8 cellular contexts compared by ENCODE assay signal in the genomic region with DNA sequence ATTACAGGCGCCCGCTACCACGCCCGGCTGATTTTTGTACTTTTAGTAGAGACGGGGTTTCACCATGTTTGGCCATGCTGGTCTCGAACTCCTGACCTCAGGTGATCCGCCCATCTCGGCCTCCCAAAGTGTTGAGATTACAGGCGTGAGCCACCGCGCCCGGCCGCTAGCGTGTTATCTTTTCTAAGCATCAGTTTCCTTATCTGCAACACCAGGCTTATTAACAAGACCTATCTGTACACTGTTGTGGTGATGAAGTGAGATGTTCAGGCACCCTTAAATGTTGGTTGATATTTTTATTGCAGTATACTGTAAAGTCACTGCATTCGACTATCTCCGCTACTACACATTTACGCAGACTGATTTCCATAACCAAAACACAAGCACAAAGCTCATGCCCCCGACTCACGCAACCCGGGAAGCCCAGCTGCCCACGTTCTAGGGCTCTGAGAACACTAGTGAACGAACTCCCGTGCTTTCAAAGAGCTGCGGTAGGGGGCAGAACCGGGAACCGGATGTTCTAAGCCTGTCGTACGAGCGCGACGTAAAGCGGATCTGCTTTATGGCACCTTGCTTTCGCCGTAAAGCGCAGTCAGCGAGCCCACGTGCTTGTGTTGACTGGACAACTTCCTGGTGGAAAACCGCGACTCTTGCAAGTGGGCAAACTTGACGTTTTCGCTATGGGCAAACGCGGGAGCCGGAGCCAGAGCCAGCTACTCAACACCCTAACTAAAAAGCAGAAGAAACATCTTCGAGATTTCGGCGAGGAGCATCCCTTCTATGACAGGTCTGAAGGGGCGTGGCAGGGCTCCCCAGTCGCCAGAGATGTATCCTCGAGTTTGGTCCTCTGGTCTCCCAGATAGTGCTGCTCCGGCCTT. TPM values are rescaled to one million over a fixed set of nuclear protein-coding genes. Genes with fewer than 3 reads are reported as not detected.
A peak's percentile ranks its signal among the peaks of the same experiment; 100 is the strongest.
DNase-seq lines count a peak whose midpoint lies in the region; ATAC-seq and TF ChIP-seq lines count a peak whose summit lies in the region.

TSS of gene UTP25 (plus strand) at position 589 of the 878 bp plus-strand sequence. CDS start at position 681, 92 bp downstream.

- H3K4me1 ChIP-seq in testis: no peaks in the 10 kb centered on the region

- H3K27ac Mint-ChIP-seq in activated naive CD4-positive, alpha-beta T cell treated with anti-CD3 and anti-CD28 coated beads, Interleukin-2, amount 10 ng/mL, durations not matched to agents 7 days and 5 days: peak within 1 kb of the TSS; percentile 93

- 15 to 18% methylated on average over 51 of the region's 51 CpGs for WGBS in testis, 2 donors

- intact Hi-C loops in testis (cut with DNase I; ENCODE audit: low total_unique reads): no loop called here

- CTCF ChIA-PET in GM10248 (lab: Yijun Ruan, JAX): interaction anchor here (0.5 to 8.2 kb wide), 20 partner anchors 10 to 513 kb away, joined by 3 to 190 read pairs (median 4); partner anchors contain the start of genes C1orf74 and IRF6
- CTCF ChIA-PET in activated naive CD4-positive, alpha-beta T cell treated with anti-CD3 and anti-CD28 coated beads, Interleukin-2, amount 10 ng/mL, durations not matched to agents 7 days and 5 days (lab: Charles Lee): interaction anchor here (0.7 to 1.6 kb wide), 9 partner anchors 9 to 100 kb away, joined by 3 to 5 read pairs (median 3); no protein-coding TSS in a partner anchor

- H3K9me3 Mint-ChIP-seq in activated naive CD4-positive, alpha-beta T cell treated with anti-CD3 and anti-CD28 coated beads, Interleukin-2, amount 10 ng/mL, durations not matched to agents 7 days and 5 days: no peaks in the 10 kb centered on the region

- DNase-seq in GM10248 (ENCODE audit: extremely low spot score) (peak; percentile 89), NB4 (ENCODE audit: low read depth) (peak; percentile 97), SK-N-MC (ENCODE audit: low read depth, low spot score) (peak; percentile 95), glomerular endothelial cell (ENCODE audit: extremely low read depth, low read depth, low spot score) (peak; percentile 95), occipital lobe (lab: John Stamatoyannopoulos, UW) (peak; percentile 89), testis (peak; percentile 97)
- DNase-seq in activated naive CD4-positive, alpha-beta T cell treated with anti-CD3 and anti-CD28 coated beads, Interleukin-2, amount 10 ng/mL, durations not matched to agents 7 days and 5 days: peak; percentile 95

- peaks cover 18% of the 10 kb centered on the region for H3K36me3 Mint-ChIP-seq in activated naive CD4-positive, alpha-beta T cell treated with anti-CD3 and anti-CD28 coated beads, Interleukin-2, amount 10 ng/mL, durations not matched to agents 7 days and 5 days

- no peaks in the 10 kb centered on the region for H3K27me3 ChIP-seq in testis

- peaks cover 39% of the 10 kb centered on the region for H3K4me1 Mint-ChIP-seq in activated naive CD4-positive, alpha-beta T cell treated with anti-CD3 and anti-CD28 coated beads, Interleukin-2, amount 10 ng/mL, durations not matched to agents 7 days and 5 days

- TF ChIP-seq CTCF in GM10248 (IDR thresholded peaks at IDR 0.05; ENCODE audit: control extremely low read depth, extremely low read depth, low read depth, missing control alignments) (peak; percentile 63), NB4 (IDR thresholded peaks at IDR 0.05; ENCODE audit: low read depth, low read length) (peak; percentile 63), testis (IDR thresholded peaks at IDR 0.05) (peak; percentile 60 to 90 (median 87))

- TF ChIP-seq POLR2A in NB4 (IDR thresholded peaks at IDR 0.05; ENCODE audit: extremely low read depth, insufficient read length) (peak; percentile 75), testis (IDR thresholded peaks at IDR 0.05) (no peak)

- H3K36me3 ChIP-seq in SK-N-MC (ENCODE audit: insufficient read depth, low read length) (peaks cover 21% of the 10 kb centered on the region), testis (ENCODE audit: low read depth, missing control alignments) (no peaks in the 10 kb centered on the region)

- peak within 1 kb of the TSS; percentile 81 for H3K4me3 ChIP-seq in NB4 (ENCODE audit: low read depth, low read length)
- peak within 1 kb of the TSS; percentile 93 for H3K4me3 ChIP-seq in SK-N-MC
- H3K4me3 ChIP-seq in testis: peak within 1 kb of the TSS; percentile 72 to 84

- peaks cover 15% of the 10 kb centered on the region for H3K27me3 Mint-ChIP-seq in activated naive CD4-positive, alpha-beta T cell treated with anti-CD3 and anti-CD28 coated beads, Interleukin-2, amount 10 ng/mL, durations not matched to agents 7 days and 5 days

- H3K9me3 ChIP-seq in SK-N-MC (ENCODE audit: low read depth, low read length) (no peaks in the 10 kb centered on the region), testis (no peaks in the 10 kb centered on the region)

- peak within 1 kb of the TSS; percentile 70 for H3K9ac ChIP-seq in SK-N-MC (ENCODE audit: insufficient read length)

- peak within 1 kb of the TSS; percentile 90 for H3K4me3 Mint-ChIP-seq in activated naive CD4-positive, alpha-beta T cell treated with anti-CD3 and anti-CD28 coated beads, Interleukin-2, amount 10 ng/mL, durations not matched to agents 7 days and 5 days

- POLR2A ChIA-PET in GM10248 (lab: Yijun Ruan, JAX): no interaction called here

- peak within 1 kb of the TSS; percentile 23; the same call in 1 of the 2 replicates for H3K27ac ChIP-seq in SK-N-MC
- H3K27ac ChIP-seq in testis: peak within 1 kb of the TSS in 1 of 2 donors; percentile 59

- ATAC-seq in HG02571 (IDR thresholded peaks at IDR 0.05; ENCODE audit: unreplicated experiment): peak; percentile 91

RNA-seq across cellular contexts. Expression of gene UTP25, which starts in this region (rescaled TPM):
- 7.0 and 9.1 TPM in 2 replicates for total RNA-seq in glomerular endothelial cell
- 15.0 TPM for total RNA-seq in occipital lobe
- total RNA-seq in testis: 1 to 10 TPM; 7.1 to 7.7 TPM
- 4.0 TPM for polyA plus RNA-seq in testis (ENCODE audit: insufficient read depth, low read depth, low replicate concordance)
